ENCODE assay signal across 18 cellular contexts in the genomic region with DNA sequence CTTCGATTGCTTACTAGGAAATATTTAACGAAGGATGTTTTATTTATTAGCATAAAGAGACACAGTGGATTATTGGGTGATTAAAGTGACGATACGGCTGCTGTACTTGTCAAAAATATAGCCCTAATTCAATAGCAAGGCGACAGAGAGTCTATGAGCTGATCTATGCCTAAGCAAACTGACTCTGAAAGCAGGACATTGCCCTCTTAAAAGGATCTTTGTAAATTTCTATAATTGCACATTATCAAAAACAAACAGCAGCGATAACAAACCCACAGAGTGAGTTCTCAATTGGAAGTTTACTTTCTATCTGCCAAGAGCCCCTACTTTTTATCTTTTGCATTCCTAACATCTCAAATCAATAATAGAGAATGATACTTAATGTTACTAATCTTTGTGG. TPM values are rescaled to one million over a fixed set of nuclear protein-coding genes. Genes with fewer than 3 reads are reported as not detected.
DNase-seq lines count a peak whose midpoint lies in the region; FAIRE-seq lines count a peak whose summit lies in the region.
"Had no signal": no experiment of that assay in that cellular context is flagged by ENCODE, and none has a peak within 500 bp of the region (broad histone marks: within the 10 kb centered on the region; RNA-seq: fewer than 3 reads in every experiment).

No MANE protein-coding gene starts in this region.

- H3F3A ChIP-seq in GM23248 (ENCODE audit: insufficient read depth) = no peaks in the 10 kb centered on the region

- no peaks in the 10 kb centered on the region for H3K79me2 ChIP-seq in GM23248 (ENCODE audit: insufficient read depth)

- in situ Hi-C loops in GM23248 (cut with MboI) = loop anchor here (10.0 kb wide), 1 partner anchor 596 kb away; no protein-coding TSS in a partner anchor

- H3K4me1 ChIP-seq in small intestine (ENCODE audit: control insufficient read depth in 2 of 2, insufficient read depth in 1 of 2, low read depth in 1 of 2, low read length in 1 of 2) = no peaks in the 10 kb centered on the region
- peaks cover 3% of the 10 kb centered on the region; the same call in 1 of the 2 replicates for H3K4me1 ChIP-seq in GM23248 (ENCODE audit: insufficient read depth)

- H3K27me3 ChIP-seq in small intestine (ENCODE audit: control insufficient read depth in 2 of 2, insufficient read depth in 2 of 2, low read length in 2 of 2) = peaks cover 4% of the 10 kb centered on the region in 2 donors
- peaks cover 5% of the 10 kb centered on the region; the same call in 1 of the 2 replicates for H3K27me3 ChIP-seq in GM23248 (replicated peaks; ENCODE audit: insufficient read depth)
- H3K27me3 ChIP-seq: BE2C had no signal

- no peaks in the 10 kb centered on the region for H3K9me2 ChIP-seq in GM23248 (ENCODE audit: insufficient read depth)

- 11 to 51% (median 31%) methylated on average over 6 of the region's 6 CpGs for WGBS in small intestine, 3 donors
- 67 to 69% methylated on average over 6 of the region's 6 CpGs for WGBS in GM23248 (ENCODE audit: low coverage in 1 of 2, low lambda C conversion rate in 2 of 2, missing lambda C conversion rate in 2 of 2), 2 experiments

- H4K20me1 ChIP-seq in GM23248 (ENCODE audit: insufficient read depth) = no peaks in the 10 kb centered on the region

- H2AFZ ChIP-seq in GM23248 = no peak overlapping the region

- peak; percentile 2 for DNase-seq in NCI-H1105 (lab: John Stamatoyannopoulos, UW)
- DNase-seq in NCI-H146 (lab: John Stamatoyannopoulos, UW) = peak; percentile 52
- DNase-seq in NCI-H748 (lab: John Stamatoyannopoulos, UW; ENCODE audit: unreplicated experiment) = peak; percentile 41
- DNase-seq in small intestine = peak; percentile 54
- no peak for DNase-seq in GM23248
- DNase-seq in C1 segment of cervical spinal cord (lab: John Stamatoyannopoulos, UW) = no peak
- DNase-seq in stimulated activated CD4-positive, alpha-beta T cell treated with anti-CD3 and anti-CD28 coated beads, Interleukin-2, amount 100 ng/mL, for 24 hours = no peak
- DNase-seq: ACHN; BE2C; Caco-2; CD4-positive, alpha-beta T cell; GDM1; GOT3; H7 had no signal

- H3K36me3 ChIP-seq in small intestine (ENCODE audit: control insufficient read depth in 2 of 2, insufficient read depth in 2 of 2, low read length in 2 of 2) (no peaks in the 10 kb centered on the region), GM23248 (ENCODE audit: low read depth) (no peaks in the 10 kb centered on the region)
- H3K36me3 ChIP-seq: BE2C had no signal

- no peak overlapping the region for H3K4me3 ChIP-seq in small intestine (ENCODE audit: low read depth in 1 of 2, low read length in 2 of 2)
- no peak overlapping the region for H3K4me3 ChIP-seq in GM23248

- FAIRE-seq in small intestine (lab: Jason Lieb, UNC) = no peak
- FAIRE-seq: D721Med, GM12892, GM18507 had no signal

- H3K9ac ChIP-seq in GM23248 = no peak overlapping the region

- H3K27ac ChIP-seq in small intestine (ENCODE audit: low read depth in 1 of 2, low read length in 1 of 2) (no peak overlapping the region), GM23248 (no peak overlapping the region)
- H3K27ac ChIP-seq: C4-2B had no signal

- H3K4me2 ChIP-seq in GM23248 (ENCODE audit: unreplicated experiment) = no peak overlapping the region

- H3K9me3 ChIP-seq in small intestine (ENCODE audit: control insufficient read depth, low read depth) = no peaks in the 10 kb centered on the region
- no peaks in the 10 kb centered on the region for H3K9me3 ChIP-seq in GM23248 (ENCODE audit: low read depth)
- H3K9me3 ChIP-seq: BE2C, Caco-2 had no signal

RNA-seq across cellular contexts. Expression of a gene that starts 31.4 kb away (rescaled TPM):
- polyA plus RNA-seq in small intestine (under 1 TPM in 1 of 3 donors, not detected in 2; 0.04 TPM), GM23248 (2016; fragmentation: Nextera tagmentation; extraction: Ambion mirVana) (not detected in 2 replicates)
- total RNA-seq in GM23248 (2014; rRNA removed; shearing (Covaris generic)) = not detected in 2 replicates
- total RNA-seq: Caco-2; CD4-positive, alpha-beta T cell; H7 had no signal

RNA-seq across cellular contexts. Expression of a gene that starts 47.2 kb away (rescaled TPM):
- 1,000 to 10,000 TPM; 1,717 to 3,094 (median 2,048) TPM for polyA plus RNA-seq in small intestine
- 683 and 757 TPM in 2 replicates for total RNA-seq in GM23248 (2014; rRNA removed; shearing (Covaris generic))
- 566 and 584 TPM in 2 replicates for polyA plus RNA-seq in GM23248 (2016; fragmentation: Nextera tagmentation; extraction: Ambion mirVana)

Comparison
In these comparisons a context has a peak if more than half of its experiments do, and no peak if none do; other contexts are left out.
1. DNase-seq: peak in NCI-H1105 (single experiment), NCI-H146 (single experiment), NCI-H748 (single experiment) and small intestine (single experiment); none in GM23248 (single experiment), C1 segment of cervical spinal cord (0 of 14) and stimulated activated CD4-positive, alpha-beta T cell treated with anti-CD3 and anti-CD28 coated beads, Interleukin-2, amount 100 ng/mL, for 24 hours (0 of 2).